In the genomic region with DNA sequence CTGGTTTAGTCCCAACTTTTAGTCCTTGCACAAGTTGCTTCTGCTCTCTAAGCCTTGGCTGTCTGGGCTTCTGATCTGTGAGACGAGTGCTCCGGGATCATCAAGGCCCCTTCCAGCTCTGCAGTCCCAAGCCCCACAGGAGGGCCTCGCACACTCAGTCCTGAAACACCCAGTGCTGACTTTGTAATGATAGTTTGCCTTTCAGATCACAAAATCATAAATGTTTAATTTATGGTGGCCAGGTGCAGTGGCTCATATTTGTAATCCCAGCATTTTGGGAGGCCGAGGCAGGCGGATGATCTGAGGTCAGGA, we compare ENCODE assay signal across 15 cellular contexts.
DNase-seq lines count a peak whose midpoint lies in the region; ATAC-seq and TF ChIP-seq lines count a peak whose summit lies in the region.
"Had no signal": no experiment of that assay in that cellular context is flagged by ENCODE, and none has a peak within 500 bp of the region (broad histone marks: within the 10 kb centered on the region; RNA-seq: fewer than 3 reads in every experiment).

No MANE protein-coding gene starts in this region.

- no peak for ATAC-seq in heart left ventricle
- no peak for ATAC-seq in GM18861 (IDR thresholded peaks at IDR 0.05; ENCODE audit: unreplicated experiment)
- no peak for ATAC-seq in GM19397 (IDR thresholded peaks at IDR 0.05; ENCODE audit: unreplicated experiment)

- peak overlapping the region; percentile 28 for H2AK5ac ChIP-seq in mesendoderm (ENCODE audit: low read length)

- H3K36me3 ChIP-seq in right atrium auricular region, result no peaks in the 10 kb centered on the region
- no peaks in the 10 kb centered on the region for H3K36me3 ChIP-seq in heart left ventricle
- no peaks in the 10 kb centered on the region for H3K36me3 ChIP-seq in mesendoderm (ENCODE audit: control insufficient read depth, insufficient read depth, low read length)
- no peaks in the 10 kb centered on the region for H3K36me3 ChIP-seq in suprapubic skin
- H3K36me3 ChIP-seq: BLaER1, HAP-1 had no signal

- H3K4me3 ChIP-seq in right atrium auricular region (no peak overlapping the region), heart left ventricle (no peak overlapping the region), mesendoderm (ENCODE audit: low read length) (no peak overlapping the region), suprapubic skin (no peak overlapping the region)
- H3K4me3 ChIP-seq: BLaER1, GM23248, HAP-1 had no signal

- no peak overlapping the region for H3K23ac ChIP-seq in mesendoderm (ENCODE audit: low read length)

- no peak for TF ChIP-seq EP300 in suprapubic skin (IDR thresholded peaks at IDR 0.05)

- peaks cover 22% of the 10 kb centered on the region for H3K79me2 ChIP-seq in mesendoderm (ENCODE audit: control insufficient read depth, insufficient read depth, low read length)

- DNase-seq in right atrium auricular region (ENCODE audit: low spot score) (peak; percentile 40), heart left ventricle (no peak), mesendoderm (no peak), suprapubic skin (ENCODE audit: low spot score in 2 of 2) (peak; percentile 20 to 54)
- no peak for DNase-seq in activated T-cell treated with anti-CD3 and anti-CD28 coated beads, Interleukin-2, amount 50 U/mL, for 1 hour
- DNase-seq: 8988T; CD4-positive, alpha-beta memory T cell; DMS153; DMS79; GF-D8; GM23248 had no signal

- TF ChIP-seq CTCF in right atrium auricular region (IDR thresholded peaks at IDR 0.05) (no peak), heart left ventricle (IDR thresholded peaks at IDR 0.05) (no peak), suprapubic skin (IDR thresholded peaks at IDR 0.05) (no peak)

- no peak overlapping the region for H2BK15ac ChIP-seq in mesendoderm (replicated peaks; ENCODE audit: low read depth)

- no peak overlapping the region for H3K27ac ChIP-seq in right atrium auricular region
- H3K27ac ChIP-seq in heart left ventricle, result no peak overlapping the region
- H3K27ac ChIP-seq in mesendoderm (ENCODE audit: low read depth, low read length), result no peak overlapping the region
- no peak overlapping the region for H3K27ac ChIP-seq in suprapubic skin
- H3K27ac ChIP-seq: BLaER1, GM23248 had no signal

- peaks cover 0 to 4% of the 10 kb centered on the region in 2 donors for H3K4me1 ChIP-seq in right atrium auricular region
- H3K4me1 ChIP-seq in heart left ventricle, result peaks cover 0 to 12% (median 0%) of the 10 kb centered on the region in 12 donors
- H3K4me1 ChIP-seq in mesendoderm (ENCODE audit: control insufficient read depth, low read depth, low read length), result peaks cover 9% of the 10 kb centered on the region
- H3K4me1 ChIP-seq in suprapubic skin, result peaks cover 11% of the 10 kb centered on the region
- H3K4me1 ChIP-seq: BLaER1, HAP-1 had no signal

- WGBS in heart left ventricle, 4 donors, result 94 to 99% (median 95%) methylated on average over 5 of the region's 5 CpGs
- no CpG with 5 or more reads among the region's 5 CpGs for WGBS in mesendoderm (ENCODE audit: extremely low coverage, insufficient coverage, low lambda C conversion rate)
- 96% methylated on average over 5 of the region's 5 CpGs for WGBS in suprapubic skin

- no peak overlapping the region for H3K4me2 ChIP-seq in mesendoderm (ENCODE audit: low read length)
- H3K4me2 ChIP-seq: BLaER1 had no signal

- H3K18ac ChIP-seq in mesendoderm (ENCODE audit: low read length), result peak overlapping the region; percentile 75

- H4K5ac ChIP-seq in mesendoderm (ENCODE audit: low read length), result no peak overlapping the region

- H3K4ac ChIP-seq in mesendoderm (ENCODE audit: low read depth, low read length), result peak overlapping the region; percentile 18

- no peaks in the 10 kb centered on the region for H3K27me3 ChIP-seq in right atrium auricular region
- H3K27me3 ChIP-seq in heart left ventricle, result no peaks in the 10 kb centered on the region
- H3K27me3 ChIP-seq in mesendoderm (ENCODE audit: insufficient read depth, low read length, poor library complexity), result no peaks in the 10 kb centered on the region
- H3K27me3 ChIP-seq in suprapubic skin, result no peaks in the 10 kb centered on the region
- H3K27me3 ChIP-seq: BLaER1 had no signal

- H2BK120ac ChIP-seq in mesendoderm (ENCODE audit: low read depth, low read length), result no peak overlapping the region

- no peaks in the 10 kb centered on the region for H3K79me1 ChIP-seq in mesendoderm (ENCODE audit: low read length)

- no peak overlapping the region for H3K9ac ChIP-seq in mesendoderm (ENCODE audit: low read length)
- H3K9ac ChIP-seq: BLaER1, GM23248 had no signal

- intact Hi-C loops in heart left ventricle (cut with DNase I), result loop anchor here in 1 of 10 donors (10.0 kb wide), 1 partner anchor 274 kb away; no protein-coding TSS in a partner anchor

- H3K56ac ChIP-seq in mesendoderm (ENCODE audit: low read length), result peak overlapping the region; percentile 63

- no peaks in the 10 kb centered on the region for H3K9me3 ChIP-seq in right atrium auricular region
- H3K9me3 ChIP-seq in heart left ventricle, result no peaks in the 10 kb centered on the region
- H3K9me3 ChIP-seq in suprapubic skin, result no peaks in the 10 kb centered on the region
- H3K9me3 ChIP-seq: BLaER1, HAP-1 had no signal

- H2BK5ac ChIP-seq in mesendoderm (ENCODE audit: low read length), result peak overlapping the region; percentile 66

- TF ChIP-seq POLR2A in heart left ventricle (IDR thresholded peaks at IDR 0.05) (no peak), suprapubic skin (IDR thresholded peaks at IDR 0.05) (no peak)

- H4K8ac ChIP-seq in mesendoderm (ENCODE audit: low read depth, low read length), result no peak overlapping the region

Comparison
In these comparisons a context has a peak if more than half of its experiments do, and no peak if none do; other contexts are left out.
1. DNase-seq: peak in right atrium auricular region (single experiment) and suprapubic skin (2 of 2); none in heart left ventricle (0 of 5), mesendoderm (single experiment) and activated T-cell treated with anti-CD3 and anti-CD28 coated beads, Interleukin-2, amount 50 U/mL, for 1 hour (single experiment).